ENCODE assay signal across 13 cellular contexts in genomic region chr11:46948378-46949131, GRCh38. TPM values are rescaled to one million over a fixed set of nuclear protein-coding genes. Genes with fewer than 3 reads are reported as not detected.
DNase-seq lines count a peak whose midpoint lies in the region; ATAC-seq and TF ChIP-seq lines count a peak whose summit lies in the region.
"Had no signal": no experiment of that assay in that cellular context is flagged by ENCODE, and none has a peak within 500 bp of the region (broad histone marks: within the 10 kb centered on the region; RNA-seq: fewer than 3 reads in every experiment).

No MANE protein-coding gene starts in this region.

- H3K27me3 ChIP-seq in endocrine pancreas (ENCODE audit: control insufficient read depth, insufficient read depth, low read length), result no peaks in the 10 kb centered on the region
- H3K27me3 ChIP-seq: ovary had no signal

- no peak overlapping the region for H3K4me3 Mint-ChIP-seq in progenitor cell of endocrine pancreas (ENCODE audit: low read depth)
- H3K4me3 Mint-ChIP-seq in activated CD8-positive, alpha-beta T cell treated with anti-CD3 and anti-CD28 coated beads, Interleukin-2, amount 10 ng/mL, durations not matched to agents 7 days and 5 days, result no peak overlapping the region
- H3K4me3 Mint-ChIP-seq: stimulated activated memory B cell treated with anti-CD40 and anti-IgM and Interleukin-4, amounts not matched to agents 10 μg/mL and 1 μg/mL and 100 μg/mL, for 72 hours; T-helper 17 cell had no signal

- CTCF ChIA-PET in activated CD8-positive, alpha-beta T cell treated with anti-CD3 and anti-CD28 coated beads, Interleukin-2, amount 10 ng/mL, durations not matched to agents 7 days and 5 days (lab: Charles Lee), result interaction anchor here (2.4 kb wide), 1 partner anchor 205 kb away, joined by 7 read pairs; no protein-coding TSS in a partner anchor

- no peaks in the 10 kb centered on the region for H3K9me3 ChIP-seq in endocrine pancreas (ENCODE audit: control insufficient read depth, low read length)
- H3K9me3 ChIP-seq: ovary had no signal

- DNase-seq in EL, result peak; percentile 84
- DNase-seq in NCI-H2196 (lab: John Stamatoyannopoulos, UW; ENCODE audit: unreplicated experiment), result peak; percentile 53
- DNase-seq in progenitor cell of endocrine pancreas (ENCODE audit: low spot score, unreplicated experiment), result no peak
- no peak for DNase-seq in NCI-H345 treated with DMSO at 0.1 percent for 48 hours (lab: John Stamatoyannopoulos, UW; ENCODE audit: unreplicated experiment)
- DNase-seq in effector CD4-positive, alpha-beta T cell, result no peak
- DNase-seq in activated CD8-positive, alpha-beta T cell treated with anti-CD3 and anti-CD28 coated beads, Interleukin-2, amount 10 ng/mL, durations not matched to agents 7 days and 5 days, result no peak
- DNase-seq: activated effector memory CD4-positive, alpha-beta T cell treated with anti-CD3 and anti-CD28 coated beads, Interleukin-2, amount 50 U/mL, for 16 hours; Karpas-422; ovary; T-helper 17 cell had no signal

- no peaks in the 10 kb centered on the region for H3K9me3 Mint-ChIP-seq in progenitor cell of endocrine pancreas (ENCODE audit: low read depth)
- H3K9me3 Mint-ChIP-seq in activated CD8-positive, alpha-beta T cell treated with anti-CD3 and anti-CD28 coated beads, Interleukin-2, amount 10 ng/mL, durations not matched to agents 7 days and 5 days (ENCODE audit: insufficient read depth), result no peaks in the 10 kb centered on the region
- H3K9me3 Mint-ChIP-seq: stimulated activated memory B cell treated with anti-CD40 and anti-IgM and Interleukin-4, amounts not matched to agents 10 μg/mL and 1 μg/mL and 100 μg/mL, for 72 hours had no signal

- peak overlapping the region; percentile 81 for H3K27ac Mint-ChIP-seq in progenitor cell of endocrine pancreas
- no peak overlapping the region for H3K27ac Mint-ChIP-seq in activated CD8-positive, alpha-beta T cell treated with anti-CD3 and anti-CD28 coated beads, Interleukin-2, amount 10 ng/mL, durations not matched to agents 7 days and 5 days
- H3K27ac Mint-ChIP-seq: stimulated activated memory B cell treated with anti-CD40 and anti-IgM and Interleukin-4, amounts not matched to agents 10 μg/mL and 1 μg/mL and 100 μg/mL, for 72 hours; T-helper 17 cell had no signal

- peaks cover 29% of the 10 kb centered on the region for H3K4me1 Mint-ChIP-seq in progenitor cell of endocrine pancreas (ENCODE audit: low read depth)
- H3K4me1 Mint-ChIP-seq in activated CD8-positive, alpha-beta T cell treated with anti-CD3 and anti-CD28 coated beads, Interleukin-2, amount 10 ng/mL, durations not matched to agents 7 days and 5 days (ENCODE audit: low read depth), result peaks cover 12% of the 10 kb centered on the region
- H3K4me1 Mint-ChIP-seq: stimulated activated memory B cell treated with anti-CD40 and anti-IgM and Interleukin-4, amounts not matched to agents 10 μg/mL and 1 μg/mL and 100 μg/mL, for 72 hours had no signal

- H3K27me3 Mint-ChIP-seq in progenitor cell of endocrine pancreas, result no peaks in the 10 kb centered on the region
- no peaks in the 10 kb centered on the region for H3K27me3 Mint-ChIP-seq in activated CD8-positive, alpha-beta T cell treated with anti-CD3 and anti-CD28 coated beads, Interleukin-2, amount 10 ng/mL, durations not matched to agents 7 days and 5 days (ENCODE audit: low read depth)
- H3K27me3 Mint-ChIP-seq: stimulated activated memory B cell treated with anti-CD40 and anti-IgM and Interleukin-4, amounts not matched to agents 10 μg/mL and 1 μg/mL and 100 μg/mL, for 72 hours; T-helper 17 cell had no signal

- no peak for TF ChIP-seq CTCF in progenitor cell of endocrine pancreas (IDR thresholded peaks at IDR 0.05; ENCODE audit: unreplicated experiment)

- H3K36me3 Mint-ChIP-seq in progenitor cell of endocrine pancreas (ENCODE audit: insufficient read depth), result peaks cover 3% of the 10 kb centered on the region
- H3K36me3 Mint-ChIP-seq in activated CD8-positive, alpha-beta T cell treated with anti-CD3 and anti-CD28 coated beads, Interleukin-2, amount 10 ng/mL, durations not matched to agents 7 days and 5 days (ENCODE audit: low read depth), result no peaks in the 10 kb centered on the region

- POLR2A ChIA-PET in activated CD8-positive, alpha-beta T cell treated with anti-CD3 and anti-CD28 coated beads, Interleukin-2, amount 10 ng/mL, durations not matched to agents 7 days and 5 days (lab: Charles Lee), result interaction anchor here (1.0 kb wide), 1 partner anchor 12 kb away, joined by 3 read pairs; the partner anchor contains the start of gene CSTPP1

- no peak for ATAC-seq in HG03342 (IDR thresholded peaks at IDR 0.05; ENCODE audit: unreplicated experiment)
- ATAC-seq in activated CD8-positive, alpha-beta T cell treated with anti-CD3 and anti-CD28 coated beads, Interleukin-2, amount 10 ng/mL, durations not matched to agents 7 days and 5 days, result no peak
- ATAC-seq: stimulated activated memory B cell treated with anti-CD40 and anti-IgM and Interleukin-4, amounts not matched to agents 10 μg/mL and 1 μg/mL and 100 μg/mL, for 72 hours; T-helper 17 cell had no signal

- no peak overlapping the region for H3K9ac ChIP-seq in endocrine pancreas (ENCODE audit: control insufficient read depth, insufficient read depth, low read length)

- peak overlapping the region; percentile 54 for H3K4me3 ChIP-seq in endocrine pancreas (ENCODE audit: control insufficient read depth, insufficient read depth, low read length)
- H3K4me3 ChIP-seq: ovary had no signal

- H3K36me3 ChIP-seq in endocrine pancreas (ENCODE audit: control insufficient read depth, insufficient read depth, low read length), result no peaks in the 10 kb centered on the region
- H3K36me3 ChIP-seq: ovary had no signal

- peaks cover 23% of the 10 kb centered on the region for H3K4me1 ChIP-seq in endocrine pancreas (ENCODE audit: control insufficient read depth, insufficient read depth, low read length)

RNA-seq across cellular contexts. Expression of gene CSTPP1, which starts 12.0 kb away (rescaled TPM):
- 63.3 and 66.1 TPM in 2 replicates for total RNA-seq in progenitor cell of endocrine pancreas
- total RNA-seq in activated CD8-positive, alpha-beta T cell treated with anti-CD3 and anti-CD28 coated beads, Interleukin-2, amount 10 ng/mL, durations not matched to agents 7 days and 5 days, result 10 to 100 TPM; 15.6 to 15.8 TPM

RNA-seq across cellular contexts. Expression of gene LRP4, which starts 30.2 kb away (rescaled TPM):
- total RNA-seq in progenitor cell of endocrine pancreas, result 8.7 and 11.0 TPM in 2 replicates
- total RNA-seq in activated CD8-positive, alpha-beta T cell treated with anti-CD3 and anti-CD28 coated beads, Interleukin-2, amount 10 ng/mL, durations not matched to agents 7 days and 5 days, result not detected
- total RNA-seq: T-helper 17 cell had no signal

Comparison
In these comparisons a context has a peak if more than half of its experiments do, and no peak if none do; other contexts are left out.
1. DNase-seq: peak in EL (single experiment) and NCI-H2196 (single experiment); none in progenitor cell of endocrine pancreas (single experiment), NCI-H345 treated with DMSO at 0.1 percent for 48 hours (single experiment), effector CD4-positive, alpha-beta T cell (single experiment) and activated CD8-positive, alpha-beta T cell treated with anti-CD3 and anti-CD28 coated beads, Interleukin-2, amount 10 ng/mL, durations not matched to agents 7 days and 5 days (single experiment).